In the genomic region with DNA sequence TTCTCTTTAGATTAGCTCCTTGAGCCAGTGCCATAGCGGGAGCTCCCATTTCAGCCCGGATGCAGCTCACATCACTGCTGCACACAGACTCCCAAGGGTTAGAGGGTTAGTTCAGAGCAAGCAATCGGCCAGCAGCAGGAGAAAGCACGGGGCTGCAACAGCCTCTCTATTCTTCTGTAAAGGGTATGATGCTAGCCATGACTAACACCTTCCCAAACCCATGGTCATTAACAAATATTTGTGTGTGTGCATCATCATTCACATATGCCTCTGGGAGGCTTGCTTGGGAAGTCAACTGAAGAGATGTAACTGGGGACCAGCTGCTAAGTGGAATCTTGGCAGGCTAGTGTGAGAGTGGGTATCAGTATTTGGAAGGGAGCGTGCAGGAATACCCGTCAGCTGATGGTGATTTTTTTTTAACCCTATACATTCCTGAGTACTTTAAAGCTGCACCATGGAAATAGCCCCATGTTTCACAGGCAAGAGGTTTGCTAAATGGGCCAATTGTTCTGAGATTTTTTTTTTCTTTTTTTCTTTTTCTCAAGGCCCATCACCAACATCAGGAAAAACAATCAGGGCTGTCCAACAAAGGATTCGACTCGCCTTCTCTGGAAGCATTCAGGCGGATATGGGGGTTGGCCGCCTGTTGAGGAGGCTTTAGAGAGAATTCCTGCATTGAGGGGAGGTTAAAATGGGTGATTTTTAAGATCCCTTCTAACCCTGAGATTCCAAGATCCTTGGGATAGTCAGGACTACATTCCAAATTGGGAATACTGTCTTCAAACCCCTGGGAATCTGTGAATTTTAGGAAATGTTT, we compare ENCODE assay signal across 7 cellular contexts. TPM values are rescaled to one million over a fixed set of nuclear protein-coding genes. Genes with fewer than 3 reads are reported as not detected.
DNase-seq lines count a peak whose midpoint lies in the region; ATAC-seq and TF ChIP-seq lines count a peak whose summit lies in the region.

No MANE protein-coding gene starts in this region.

- H3K4me3 ChIP-seq in duodenal mucosa (ENCODE audit: low read depth in 1 of 2, low read length in 2 of 2) (peak overlapping the region in 1 of 2 donors; percentile 0), Peyer's patch (peak overlapping the region in 1 of 4 donors; percentile 2)

- peaks cover 4% of the 10 kb centered on the region for H3K27me3 Mint-ChIP-seq in type B pancreatic cell

- H3K27ac ChIP-seq in duodenal mucosa (ENCODE audit: low read depth, low read length): peak overlapping the region; percentile 7
- H3K27ac ChIP-seq in layer of hippocampus (ENCODE audit: low read depth, low read length): peak overlapping the region; percentile 63
- H3K27ac ChIP-seq in Peyer's patch: peak overlapping the region in 1 of 4 donors; percentile 5

- ATAC-seq in HG03457 (IDR thresholded peaks at IDR 0.05; ENCODE audit: unreplicated experiment): no peak

- H3K4me1 Mint-ChIP-seq in type B pancreatic cell (ENCODE audit: unreplicated experiment): peaks cover 11% of the 10 kb centered on the region

- H3K4me1 ChIP-seq in duodenal mucosa (ENCODE audit: control insufficient read depth in 1 of 2, insufficient read depth in 2 of 2, low read length in 2 of 2) (no peaks in the 10 kb centered on the region), Peyer's patch (no peaks in the 10 kb centered on the region)

- no peaks in the 10 kb centered on the region for H3K27me3 ChIP-seq in duodenal mucosa (ENCODE audit: control insufficient read depth in 1 of 2, insufficient read depth in 2 of 2, low read length in 2 of 2)
- no peaks in the 10 kb centered on the region for H3K27me3 ChIP-seq in layer of hippocampus (ENCODE audit: control insufficient read depth, insufficient read depth, low read length)
- no peaks in the 10 kb centered on the region for H3K27me3 ChIP-seq in Peyer's patch

- peak overlapping the region; percentile 66 for H3K27ac Mint-ChIP-seq in type B pancreatic cell

- TF ChIP-seq POLR2A in Peyer's patch (IDR thresholded peaks at IDR 0.05): no peak

- no peak overlapping the region for H3K9ac ChIP-seq in duodenal mucosa (ENCODE audit: low read depth in 1 of 2, low read length in 2 of 2)

- H3K9me3 ChIP-seq in duodenal mucosa (ENCODE audit: control insufficient read depth in 1 of 2, low read length in 2 of 2) (no peaks in the 10 kb centered on the region), Peyer's patch (no peaks in the 10 kb centered on the region)

- H3K36me3 Mint-ChIP-seq in type B pancreatic cell: peaks cover 4% of the 10 kb centered on the region

- no peak for TF ChIP-seq CTCF in type B pancreatic cell (conservative IDR thresholded peaks at IDR 0.05)
- no peak for TF ChIP-seq CTCF in Peyer's patch (IDR thresholded peaks at IDR 0.05)

- H3K36me3 ChIP-seq in duodenal mucosa (ENCODE audit: control insufficient read depth in 1 of 2, insufficient read depth in 2 of 2, low read length in 2 of 2) (peaks cover 0 to under 1% of the 10 kb centered on the region in 2 donors), Peyer's patch (no peaks in the 10 kb centered on the region)

- peaks cover 4% of the 10 kb centered on the region for H3K9me3 Mint-ChIP-seq in type B pancreatic cell

- DNase-seq in LoVo (ENCODE audit: low spot score): peak; percentile 23
- DNase-seq in type B pancreatic cell (ENCODE audit: extremely low spot score, unreplicated experiment): no peak
- no peak for DNase-seq in stimulated activated CD4-positive, alpha-beta T cell treated with anti-CD3 and anti-CD28 coated beads, Interleukin-2, amount 100 ng/mL, for 24 hours
- DNase-seq in Peyer's patch: no peak

- H3K4me3 Mint-ChIP-seq in type B pancreatic cell: peak overlapping the region; percentile 66

RNA-seq across cellular contexts. Expression of a gene that starts 33.2 kb away (rescaled TPM):
- 0.19 and 0.77 TPM in 2 replicates for total RNA-seq in type B pancreatic cell (ENCODE audit: low replicate concordance)
- total RNA-seq in Peyer's patch: 10 to 100 TPM in 1 of 4 donors, 1 to 10 TPM in 3; 2.5 to 14.0 (median 7.7) TPM

RNA-seq across cellular contexts. Expression of a gene that starts 54.3 kb away (rescaled TPM):
- total RNA-seq in type B pancreatic cell (ENCODE audit: low replicate concordance): 43.2 and 55.7 TPM in 2 replicates
- 100 to 1,000 TPM in 1 of 4 donors, 10 to 100 TPM in 3; 63.2 to 162 (median 90.5) TPM for total RNA-seq in Peyer's patch
